ENCODE assay signal across 17 cellular contexts in the genomic region with DNA sequence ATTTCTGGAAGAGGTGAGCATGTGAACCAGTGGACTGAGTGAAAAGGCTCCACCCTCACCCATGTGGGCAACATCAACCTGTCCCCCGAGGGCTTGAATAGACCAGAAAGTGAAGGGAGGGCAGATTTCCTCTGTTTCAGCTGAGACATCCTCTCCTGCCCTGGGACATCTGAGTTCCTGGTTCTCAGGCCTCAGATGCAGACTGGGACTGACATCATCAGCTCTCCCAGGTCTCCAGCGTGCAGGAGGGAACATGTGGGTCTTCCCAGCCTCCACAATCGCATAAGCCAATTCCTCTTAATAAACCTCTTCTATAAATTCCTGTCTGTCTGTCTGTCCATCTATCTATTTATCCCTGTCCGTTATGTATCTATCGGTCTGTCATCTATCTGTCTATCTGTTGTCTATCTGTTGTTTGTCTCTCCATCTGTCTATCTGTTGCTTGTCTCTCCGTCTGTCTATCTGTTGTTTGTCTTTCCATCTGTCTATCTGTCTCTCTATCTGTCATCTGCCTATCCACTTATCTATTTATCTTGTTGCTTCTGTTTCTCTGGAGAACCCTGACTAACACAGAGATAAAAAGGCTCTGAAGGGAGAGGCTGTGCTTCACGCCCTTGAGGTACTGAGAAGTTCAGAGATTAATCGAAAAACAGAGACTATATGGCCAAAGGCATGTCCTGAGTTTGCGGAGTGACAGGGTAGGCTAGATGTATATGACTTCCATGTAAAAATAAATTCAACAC.
DNase-seq lines count a peak whose midpoint lies in the region; ATAC-seq and TF ChIP-seq lines count a peak whose summit lies in the region.
"Had no signal": no experiment of that assay in that cellular context is flagged by ENCODE, and none has a peak within 500 bp of the region (broad histone marks: within the 10 kb centered on the region; RNA-seq: fewer than 3 reads in every experiment).

No MANE protein-coding gene starts in this region.

- H3K27ac ChIP-seq in BLaER1 (peak overlapping the region; percentile 54; the same call in 1 of the 2 replicates), neuronal stem cell (replicated peaks; ENCODE audit: low read length) (no peak overlapping the region)

- no peak overlapping the region for H2BK15ac ChIP-seq in neuronal stem cell (ENCODE audit: low read length)

- H3K4me2 ChIP-seq in BLaER1 (peak overlapping the region; percentile 88), neuronal stem cell (ENCODE audit: insufficient read depth, low read length, poor library complexity, severe bottlenecking) (no peak overlapping the region)

- TF ChIP-seq CTCF in glutamatergic neuron (IDR thresholded peaks at IDR 0.05; ENCODE audit: partially characterized antibody, unreplicated experiment) = no peak

- H3K18ac ChIP-seq in neuronal stem cell (ENCODE audit: low read length) = no peak overlapping the region

- H3K4ac ChIP-seq in neuronal stem cell (ENCODE audit: low read length) = no peak overlapping the region

- no peaks in the 10 kb centered on the region for H3K36me3 ChIP-seq in BLaER1
- no peaks in the 10 kb centered on the region for H3K36me3 ChIP-seq in neuronal stem cell (replicated peaks in 1 of 2; ENCODE audit: control insufficient read depth in 2 of 2, insufficient read depth in 2 of 2, low read length in 2 of 2)

- H3K36me3 Mint-ChIP-seq in glutamatergic neuron (ENCODE audit: unreplicated experiment) = peaks cover 5% of the 10 kb centered on the region
- H3K36me3 Mint-ChIP-seq: CD4-positive, CD25-positive, alpha-beta regulatory T cell; CD8-positive, alpha-beta memory T cell had no signal

- no peak overlapping the region for H2AFZ ChIP-seq in neuronal stem cell (ENCODE audit: low read length)

- H3K9me3 Mint-ChIP-seq in glutamatergic neuron (ENCODE audit: unreplicated experiment) = peaks cover 12% of the 10 kb centered on the region
- H3K9me3 Mint-ChIP-seq: CD4-positive, CD25-positive, alpha-beta regulatory T cell; CD8-positive, alpha-beta memory T cell had no signal

- peaks cover 9% of the 10 kb centered on the region for H3K27me3 Mint-ChIP-seq in glutamatergic neuron (ENCODE audit: unreplicated experiment)

- H2BK120ac ChIP-seq in neuronal stem cell (ENCODE audit: low read depth, low read length) = no peak overlapping the region

- no peak overlapping the region for H3K4me3 ChIP-seq in BLaER1
- H3K4me3 ChIP-seq in neuronal stem cell (ENCODE audit: low read length in 2 of 2) = no peak overlapping the region

- H2AK5ac ChIP-seq in neuronal stem cell (ENCODE audit: low read depth, low read length) = peak overlapping the region; percentile 67

- H3K9ac ChIP-seq in BLaER1 (no peak overlapping the region), neuronal stem cell (ENCODE audit: low read depth, low read length, poor library complexity) (no peak overlapping the region)

- H3K27ac Mint-ChIP-seq in glutamatergic neuron (ENCODE audit: unreplicated experiment) = peak overlapping the region; percentile 93
- H3K27ac Mint-ChIP-seq: CD4-positive, CD25-positive, alpha-beta regulatory T cell; CD8-positive, alpha-beta memory T cell had no signal

- H3K4me1 Mint-ChIP-seq in glutamatergic neuron (ENCODE audit: low read depth, unreplicated experiment) = peaks cover 32% of the 10 kb centered on the region

- ATAC-seq in activated CD4-positive, CD25-positive, alpha-beta regulatory T cell treated with anti-CD3 and anti-CD28 coated beads, Interleukin-2, amount 50 U/mL, for 24 hours = no peak

- H4K20me1 ChIP-seq in BLaER1 = no peaks in the 10 kb centered on the region

- no peak overlapping the region for H3K14ac ChIP-seq in neuronal stem cell (ENCODE audit: low read length)

- no CpG with 5 or more reads among the region's 9 CpGs for WGBS in neuronal stem cell (ENCODE audit: extremely low coverage in 2 of 2, insufficient read length in 2 of 2, insufficient replicate concordance in 1 of 2), 2 donors

- H3K23ac ChIP-seq in neuronal stem cell (ENCODE audit: low read depth, low read length, poor library complexity) = no peak overlapping the region

- H3K9me3 ChIP-seq in BLaER1 (peaks cover 20% of the 10 kb centered on the region), neuronal stem cell (replicated peaks in 1 of 2; ENCODE audit: control insufficient read depth in 2 of 2, insufficient read depth in 1 of 2, low read depth in 1 of 2, low read length in 2 of 2) (peaks cover 0 to 3% of the 10 kb centered on the region in 2 donors)

- peaks cover 45% of the 10 kb centered on the region for H3K4me1 ChIP-seq in BLaER1
- peaks cover 5 to 7% of the 10 kb centered on the region in 2 donors for H3K4me1 ChIP-seq in neuronal stem cell (ENCODE audit: control insufficient read depth in 2 of 2, insufficient read depth in 1 of 2, low read depth in 1 of 2, low read length in 2 of 2)

- no peak overlapping the region for H4K8ac ChIP-seq in neuronal stem cell (ENCODE audit: low read depth, low read length)

- DNase-seq in ELF-1 (ENCODE audit: low read depth, low spot score) (peak; percentile 16), glutamatergic neuron (no peak), neuronal stem cell (ENCODE audit: low spot score) (no peak), NCI-H510A (lab: John Stamatoyannopoulos, UW) (no peak)
- DNase-seq in activated CD4-positive, CD25-positive, alpha-beta regulatory T cell treated with anti-CD3 and anti-CD28 coated beads, Interleukin-2, amount 50 U/mL, for 72 hours = no peak
- DNase-seq: 8988T; CD4-positive, CD25-positive, alpha-beta regulatory T cell; CD8-positive, alpha-beta memory T cell; COR-L47; DMS 273 treated with DMSO at 0.1 percent for 48 hours; DMS53; GDM1; GOT3; H7; IMR-90 had no signal

- H3K79me1 ChIP-seq in neuronal stem cell (ENCODE audit: low read depth, low read length) = no peaks in the 10 kb centered on the region

- H3K27me3 ChIP-seq in BLaER1 = no peaks in the 10 kb centered on the region
- H3K27me3 ChIP-seq in neuronal stem cell (ENCODE audit: control insufficient read depth in 3 of 3, insufficient read depth in 3 of 3, low read depth in 1 of 3, low read length in 3 of 3) = no peaks in the 10 kb centered on the region

- no peak overlapping the region for H2BK12ac ChIP-seq in neuronal stem cell (ENCODE audit: low read length)

- no peak overlapping the region for H2BK5ac ChIP-seq in neuronal stem cell (ENCODE audit: low read length)

- H4K91ac ChIP-seq in neuronal stem cell (ENCODE audit: low read depth, low read length, poor library complexity) = no peak overlapping the region

- peak overlapping the region; percentile 30 for H3K4me3 Mint-ChIP-seq in glutamatergic neuron (ENCODE audit: unreplicated experiment)
- H3K4me3 Mint-ChIP-seq: CD4-positive, CD25-positive, alpha-beta regulatory T cell; CD8-positive, alpha-beta memory T cell had no signal
